Comparison of ENCODE assay signal across 9 cellular contexts in the genomic region with DNA sequence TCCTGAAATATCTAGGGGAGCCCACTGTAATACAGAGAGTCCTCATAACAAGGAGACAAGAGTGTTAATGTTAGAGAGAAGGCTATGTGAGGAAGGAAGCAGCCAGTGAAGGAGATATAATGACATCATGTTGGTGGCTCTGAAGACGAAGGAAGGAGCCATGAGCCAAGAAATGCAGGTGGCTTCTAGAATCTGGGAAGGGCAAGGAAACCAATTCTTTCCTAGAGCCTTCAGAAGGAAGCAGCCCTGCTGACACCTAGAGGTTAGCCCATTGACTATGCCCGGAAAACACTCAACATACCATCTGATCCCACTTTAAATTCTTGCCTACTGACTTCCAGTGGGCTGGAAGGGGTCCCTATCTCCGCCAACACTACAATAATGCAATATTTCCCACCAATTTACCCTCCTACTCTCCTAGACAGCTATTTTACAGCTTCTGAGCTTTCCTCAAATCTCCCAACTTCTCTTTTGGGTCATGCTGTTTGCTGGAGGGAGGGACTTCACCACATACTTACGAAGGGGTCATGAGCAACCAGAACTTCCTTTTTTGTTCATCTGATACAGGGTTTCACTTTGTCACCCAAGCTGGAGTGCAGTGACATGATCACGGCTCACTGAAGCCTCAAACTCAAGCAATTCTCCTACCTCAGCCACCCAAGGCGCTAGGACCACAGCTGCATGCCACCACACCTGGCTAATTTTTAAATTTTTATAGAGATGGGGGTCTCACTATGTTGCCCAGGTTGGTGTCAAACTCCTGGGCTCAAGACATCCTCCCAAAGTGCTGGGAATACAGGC. TPM values are rescaled to one million over a fixed set of nuclear protein-coding genes. Genes with fewer than 3 reads are reported as not detected.
DNase-seq lines count a peak whose midpoint lies in the region; ATAC-seq lines count a peak whose summit lies in the region.
"Had no signal": no experiment of that assay in that cellular context is flagged by ENCODE, and none has a peak within 500 bp of the region (broad histone marks: within the 10 kb centered on the region; RNA-seq: fewer than 3 reads in every experiment).

No MANE protein-coding gene starts in this region.

- DNase-seq in GF-D8 (lab: John Stamatoyannopoulos, UW) = peak; percentile 75
- no peak for DNase-seq in activated T-helper 1 cell treated with anti-CD3 and anti-CD28 coated beads, Interleukin-12 subunit alpha, Interleukin-12 subunit beta, Interleukin-2, Interleukin-4 antibody, amounts not matched to agents 30 ng/mL and 10 ng/mL and 1 ng/mL, durations not matched to agents 14 hours and 24 hours and 36 hours (ENCODE audit: low spot score)
- no peak for DNase-seq in NCI-H69 (lab: John Stamatoyannopoulos, UW)
- DNase-seq in mesenteric fat pad (ENCODE audit: low spot score) = no peak
- no peak for DNase-seq in NCI-H345 (lab: John Stamatoyannopoulos, UW)

- H3K36me3 Mint-ChIP-seq in activated T-helper 1 cell treated with anti-CD3 and anti-CD28 coated beads, Interleukin-12 subunit alpha, Interleukin-12 subunit beta, Interleukin-2, Interleukin-4 antibody, amounts not matched to agents 30 ng/mL and 10 ng/mL and 1 ng/mL, durations not matched to agents 14 hours and 24 hours and 36 hours (ENCODE audit: low read depth) = peaks cover 6% of the 10 kb centered on the region
- H3K36me3 Mint-ChIP-seq in stimulated activated naive CD8-positive, alpha-beta T cell treated with anti-CD3 and anti-CD28 coated beads, Interleukin-15, Interleukin-2, amounts not matched to agents 100 ng/mL and 50 ng/mL, for 24 hours (ENCODE audit: low read depth) = peaks cover 5% of the 10 kb centered on the region

- peak; percentile 89 for ATAC-seq in GM19452 (IDR thresholded peaks at IDR 0.05; ENCODE audit: unreplicated experiment)
- peak; percentile 99 for ATAC-seq in HG03378 (IDR thresholded peaks at IDR 0.05; ENCODE audit: unreplicated experiment)
- ATAC-seq: HCT116 had no signal

- intact Hi-C loops in activated T-helper 1 cell treated with anti-CD3 and anti-CD28 coated beads, Interleukin-12 subunit alpha, Interleukin-12 subunit beta, Interleukin-2, Interleukin-4 antibody, amounts not matched to agents 30 ng/mL and 10 ng/mL and 1 ng/mL, durations not matched to agents 14 hours and 24 hours and 36 hours (cut with micrococcal nuclease) = loop anchor here (2.0 kb wide), 2 partner anchors 16 kb away; no protein-coding TSS in a partner anchor

- peak overlapping the region; percentile 7 for H3K4me3 Mint-ChIP-seq in activated T-helper 1 cell treated with anti-CD3 and anti-CD28 coated beads, Interleukin-12 subunit alpha, Interleukin-12 subunit beta, Interleukin-2, Interleukin-4 antibody, amounts not matched to agents 30 ng/mL and 10 ng/mL and 1 ng/mL, durations not matched to agents 14 hours and 24 hours and 36 hours
- H3K4me3 Mint-ChIP-seq in stimulated activated naive CD8-positive, alpha-beta T cell treated with anti-CD3 and anti-CD28 coated beads, Interleukin-15, Interleukin-2, amounts not matched to agents 100 ng/mL and 50 ng/mL, for 24 hours = peak overlapping the region; percentile 55

- H3K4me1 Mint-ChIP-seq in activated T-helper 1 cell treated with anti-CD3 and anti-CD28 coated beads, Interleukin-12 subunit alpha, Interleukin-12 subunit beta, Interleukin-2, Interleukin-4 antibody, amounts not matched to agents 30 ng/mL and 10 ng/mL and 1 ng/mL, durations not matched to agents 14 hours and 24 hours and 36 hours (ENCODE audit: low read depth) = peaks cover 30% of the 10 kb centered on the region
- peaks cover 48% of the 10 kb centered on the region for H3K4me1 Mint-ChIP-seq in stimulated activated naive CD8-positive, alpha-beta T cell treated with anti-CD3 and anti-CD28 coated beads, Interleukin-15, Interleukin-2, amounts not matched to agents 100 ng/mL and 50 ng/mL, for 24 hours (ENCODE audit: low read depth)

- no peaks in the 10 kb centered on the region for H3K27me3 Mint-ChIP-seq in activated T-helper 1 cell treated with anti-CD3 and anti-CD28 coated beads, Interleukin-12 subunit alpha, Interleukin-12 subunit beta, Interleukin-2, Interleukin-4 antibody, amounts not matched to agents 30 ng/mL and 10 ng/mL and 1 ng/mL, durations not matched to agents 14 hours and 24 hours and 36 hours (ENCODE audit: insufficient read depth)
- no peaks in the 10 kb centered on the region for H3K27me3 Mint-ChIP-seq in stimulated activated naive CD8-positive, alpha-beta T cell treated with anti-CD3 and anti-CD28 coated beads, Interleukin-15, Interleukin-2, amounts not matched to agents 100 ng/mL and 50 ng/mL, for 24 hours

- H3K27ac Mint-ChIP-seq in activated T-helper 1 cell treated with anti-CD3 and anti-CD28 coated beads, Interleukin-12 subunit alpha, Interleukin-12 subunit beta, Interleukin-2, Interleukin-4 antibody, amounts not matched to agents 30 ng/mL and 10 ng/mL and 1 ng/mL, durations not matched to agents 14 hours and 24 hours and 36 hours = peak overlapping the region; percentile 86
- H3K27ac Mint-ChIP-seq in stimulated activated naive CD8-positive, alpha-beta T cell treated with anti-CD3 and anti-CD28 coated beads, Interleukin-15, Interleukin-2, amounts not matched to agents 100 ng/mL and 50 ng/mL, for 24 hours = peak overlapping the region; percentile 95

- H3K9me3 Mint-ChIP-seq in activated T-helper 1 cell treated with anti-CD3 and anti-CD28 coated beads, Interleukin-12 subunit alpha, Interleukin-12 subunit beta, Interleukin-2, Interleukin-4 antibody, amounts not matched to agents 30 ng/mL and 10 ng/mL and 1 ng/mL, durations not matched to agents 14 hours and 24 hours and 36 hours = no peaks in the 10 kb centered on the region
- H3K9me3 Mint-ChIP-seq in stimulated activated naive CD8-positive, alpha-beta T cell treated with anti-CD3 and anti-CD28 coated beads, Interleukin-15, Interleukin-2, amounts not matched to agents 100 ng/mL and 50 ng/mL, for 24 hours = peaks cover 3% of the 10 kb centered on the region

RNA-seq across cellular contexts. Expression of a gene that starts 25.2 kb away (rescaled TPM):
- 143 and 144 TPM in 2 replicates for total RNA-seq in activated T-helper 1 cell treated with anti-CD3 and anti-CD28 coated beads, Interleukin-12 subunit alpha, Interleukin-12 subunit beta, Interleukin-2, Interleukin-4 antibody, amounts not matched to agents 30 ng/mL and 10 ng/mL and 1 ng/mL, durations not matched to agents 14 hours and 24 hours and 36 hours
- 72.6 TPM for total RNA-seq in mesenteric fat pad

RNA-seq across cellular contexts. Expression of a gene that starts 26.0 kb away (rescaled TPM):
- total RNA-seq in activated T-helper 1 cell treated with anti-CD3 and anti-CD28 coated beads, Interleukin-12 subunit alpha, Interleukin-12 subunit beta, Interleukin-2, Interleukin-4 antibody, amounts not matched to agents 30 ng/mL and 10 ng/mL and 1 ng/mL, durations not matched to agents 14 hours and 24 hours and 36 hours = 44.5 and 48.6 TPM in 2 replicates
- 68.7 TPM for total RNA-seq in mesenteric fat pad
